In genomic region chr5:135486131-135486530, GRCh38 we compare ENCODE assay signal across 24 cellular contexts. TPM values are rescaled to one million over a fixed set of nuclear protein-coding genes. Genes with fewer than 3 reads are reported as not detected.
DNase-seq lines count a peak whose midpoint lies in the region; ATAC-seq and TF ChIP-seq lines count a peak whose summit lies in the region.
"Had no signal": no experiment of that assay in that cellular context is flagged by ENCODE, and none has a peak within 500 bp of the region (broad histone marks: within the 10 kb centered on the region; RNA-seq: fewer than 3 reads in every experiment).

No MANE protein-coding gene starts in this region.

- H3K4me3 Mint-ChIP-seq in activated naive CD4-positive, alpha-beta T cell treated with anti-CD3 and anti-CD28 coated beads, Interleukin-2, amount 10 ng/mL, durations not matched to agents 7 days and 5 days: no peak overlapping the region
- H3K4me3 Mint-ChIP-seq in glutamatergic neuron (ENCODE audit: unreplicated experiment): no peak overlapping the region
- H3K4me3 Mint-ChIP-seq: CD4-positive, alpha-beta T cell; CD8-positive, alpha-beta memory T cell had no signal

- peak; percentile 10 for DNase-seq in activated naive CD4-positive, alpha-beta T cell treated with anti-CD3 and anti-CD28 coated beads, Interleukin-2, amount 10 ng/mL, durations not matched to agents 7 days and 5 days
- DNase-seq in activated naive CD4-positive, alpha-beta T cell treated with anti-CD3 and anti-CD28 coated beads, Interleukin-2, amount 50 U/mL, for 16 hours: no peak
- DNase-seq in RWPE2 (ENCODE audit: low spot score) (peak; percentile 36), glutamatergic neuron (no peak), NCI-H526 treated with DMSO at 0.1 percent for 48 hours (lab: John Stamatoyannopoulos, UW) (no peak), putamen (ENCODE audit: low spot score) (no peak), GM23248 (no peak)
- DNase-seq: 8988T; ACHN; AML-193; BE2C; CD4-positive, alpha-beta T cell; CD8-positive, alpha-beta memory T cell; DMS 273 treated with DMSO at 0.1 percent for 48 hours; DMS79; EL; GDM1; GOT3; H7; HCEC 1CT had no signal

- H3K36me3 ChIP-seq in RWPE2 (ENCODE audit: low read depth): no peaks in the 10 kb centered on the region
- H3K36me3 ChIP-seq in GM23248 (ENCODE audit: low read depth): no peaks in the 10 kb centered on the region
- H3K36me3 ChIP-seq: BE2C; BLaER1 treated with 17β-estradiol and CSF1 and Interleukin-3, amounts not matched to agents 10 nM and 100 nM had no signal

- H2AFZ ChIP-seq in GM23248: no peak overlapping the region

- in situ Hi-C loops in GM23248 (cut with MboI): no loop called here

- WGBS in GM23248 (ENCODE audit: low coverage in 1 of 2, low lambda C conversion rate in 2 of 2, missing lambda C conversion rate in 2 of 2), 2 experiments: 53 to 61% methylated on average over 4 of the region's 4 CpGs

- CTCF ChIA-PET in activated naive CD4-positive, alpha-beta T cell treated with anti-CD3 and anti-CD28 coated beads, Interleukin-2, amount 10 ng/mL, durations not matched to agents 7 days and 5 days (lab: Charles Lee): no interaction called here

- no peaks in the 10 kb centered on the region for H3K9me3 Mint-ChIP-seq in activated naive CD4-positive, alpha-beta T cell treated with anti-CD3 and anti-CD28 coated beads, Interleukin-2, amount 10 ng/mL, durations not matched to agents 7 days and 5 days
- H3K9me3 Mint-ChIP-seq in glutamatergic neuron (ENCODE audit: unreplicated experiment): peaks cover 10% of the 10 kb centered on the region
- H3K9me3 Mint-ChIP-seq: CD4-positive, alpha-beta T cell had no signal

- H3K27me3 Mint-ChIP-seq in activated naive CD4-positive, alpha-beta T cell treated with anti-CD3 and anti-CD28 coated beads, Interleukin-2, amount 10 ng/mL, durations not matched to agents 7 days and 5 days: peaks cover 64% of the 10 kb centered on the region
- peaks cover 7% of the 10 kb centered on the region for H3K27me3 Mint-ChIP-seq in glutamatergic neuron (ENCODE audit: unreplicated experiment)

- H3K27ac ChIP-seq in RWPE2 (ENCODE audit: poor library complexity, severe bottlenecking) (no peak overlapping the region), GM23248 (no peak overlapping the region)
- H3K27ac ChIP-seq: A549; BLaER1 treated with 17β-estradiol and CSF1 and Interleukin-3, amounts not matched to agents 10 nM and 100 nM had no signal

- H3K27me3 ChIP-seq in RWPE2 (ENCODE audit: insufficient read depth, poor library complexity, severe bottlenecking) (no peaks in the 10 kb centered on the region), GM23248 (replicated peaks; ENCODE audit: insufficient read depth) (no peaks in the 10 kb centered on the region)
- H3K27me3 ChIP-seq: BE2C had no signal

- TF ChIP-seq CTCF in RWPE2 (IDR thresholded peaks at IDR 0.05; ENCODE audit: poor library complexity, severe bottlenecking): no peak
- TF ChIP-seq CTCF in glutamatergic neuron (IDR thresholded peaks at IDR 0.05; ENCODE audit: partially characterized antibody, unreplicated experiment): no peak

- no peak for ATAC-seq in RWPE2 (ENCODE audit: low read depth)
- ATAC-seq: A549, GM12878 had no signal

- no peaks in the 10 kb centered on the region for H4K20me1 ChIP-seq in GM23248 (ENCODE audit: insufficient read depth)

- H3K36me3 Mint-ChIP-seq in activated naive CD4-positive, alpha-beta T cell treated with anti-CD3 and anti-CD28 coated beads, Interleukin-2, amount 10 ng/mL, durations not matched to agents 7 days and 5 days: peaks cover 2% of the 10 kb centered on the region
- no peaks in the 10 kb centered on the region for H3K36me3 Mint-ChIP-seq in glutamatergic neuron (ENCODE audit: unreplicated experiment)

- H3K4me1 Mint-ChIP-seq in activated naive CD4-positive, alpha-beta T cell treated with anti-CD3 and anti-CD28 coated beads, Interleukin-2, amount 10 ng/mL, durations not matched to agents 7 days and 5 days: peaks cover 5% of the 10 kb centered on the region
- peaks cover 38% of the 10 kb centered on the region for H3K4me1 Mint-ChIP-seq in glutamatergic neuron (ENCODE audit: low read depth, unreplicated experiment)

- no peaks in the 10 kb centered on the region for H3K9me2 ChIP-seq in GM23248 (ENCODE audit: insufficient read depth)

- no peak overlapping the region for H3K9ac ChIP-seq in GM23248
- H3K9ac ChIP-seq: BLaER1 treated with 17β-estradiol and CSF1 and Interleukin-3, amounts not matched to agents 10 nM and 100 nM had no signal

- no peaks in the 10 kb centered on the region for H3K79me2 ChIP-seq in GM23248 (ENCODE audit: insufficient read depth)

- no peaks in the 10 kb centered on the region for H3K9me3 ChIP-seq in RWPE2 (ENCODE audit: severe bottlenecking)
- no peaks in the 10 kb centered on the region for H3K9me3 ChIP-seq in GM23248 (ENCODE audit: low read depth)
- H3K9me3 ChIP-seq: A549, BE2C had no signal

- no peaks in the 10 kb centered on the region for H3F3A ChIP-seq in GM23248 (ENCODE audit: insufficient read depth)

- H3K27ac Mint-ChIP-seq in activated naive CD4-positive, alpha-beta T cell treated with anti-CD3 and anti-CD28 coated beads, Interleukin-2, amount 10 ng/mL, durations not matched to agents 7 days and 5 days: no peak overlapping the region
- H3K27ac Mint-ChIP-seq in glutamatergic neuron (ENCODE audit: unreplicated experiment): peak overlapping the region; percentile 8
- H3K27ac Mint-ChIP-seq: CD4-positive, alpha-beta T cell; CD8-positive, alpha-beta memory T cell had no signal

- H3K4me2 ChIP-seq in GM23248 (ENCODE audit: unreplicated experiment): no peak overlapping the region
- H3K4me2 ChIP-seq: A549; BLaER1 treated with 17β-estradiol and CSF1 and Interleukin-3, amounts not matched to agents 10 nM and 100 nM had no signal

- peaks cover 15% of the 10 kb centered on the region for H3K4me1 ChIP-seq in RWPE2 (ENCODE audit: insufficient read depth, poor library complexity, severe bottlenecking)
- 0 out of 2 replicates have a peak, but pooled peaks cover 5% of the 10 kb centered on the region for H3K4me1 ChIP-seq in GM23248 (ENCODE audit: insufficient read depth)

- no peak overlapping the region for H3K4me3 ChIP-seq in RWPE2 (ENCODE audit: severe bottlenecking)
- no peak overlapping the region for H3K4me3 ChIP-seq in GM23248
- H3K4me3 ChIP-seq: A549; BLaER1 treated with 17β-estradiol and CSF1 and Interleukin-3, amounts not matched to agents 10 nM and 100 nM; GM12878 had no signal

RNA-seq across cellular contexts. Expression of gene TIFAB, which starts 34.0 kb away (rescaled TPM):
- total RNA-seq in glutamatergic neuron (ENCODE audit: unreplicated experiment): not detected
- total RNA-seq in GM23248 (2014; rRNA removed; shearing (Covaris generic)): not detected in 2 replicates
- not detected in 2 replicates for polyA plus RNA-seq in GM23248 (2016; fragmentation: Nextera tagmentation; extraction: Ambion mirVana)
- total RNA-seq: CD8-positive, alpha-beta memory T cell; GM12878; H7 had no signal
- polyA plus RNA-seq: A549; CD8-positive, alpha-beta memory T cell; GM12878 had no signal

RNA-seq across cellular contexts. Expression of gene DCANP1, which starts 39.0 kb away (rescaled TPM):
- total RNA-seq in glutamatergic neuron (ENCODE audit: unreplicated experiment): not detected
- not detected in 2 replicates for total RNA-seq in GM23248 (2014; rRNA removed; shearing (Covaris generic))
- not detected in 2 replicates for polyA plus RNA-seq in GM23248 (2016; fragmentation: Nextera tagmentation; extraction: Ambion mirVana)
- total RNA-seq: CD8-positive, alpha-beta memory T cell; GM12878; H7 had no signal
- polyA plus RNA-seq: A549; CD8-positive, alpha-beta memory T cell had no signal

RNA-seq across cellular contexts. Expression of gene NEUROG1, which starts 49.6 kb away (rescaled TPM):
- total RNA-seq in glutamatergic neuron (ENCODE audit: unreplicated experiment): 222 TPM
- not detected in 2 replicates for total RNA-seq in GM23248 (2014; rRNA removed; shearing (Covaris generic))
- not detected in 2 replicates for polyA plus RNA-seq in GM23248 (2016; fragmentation: Nextera tagmentation; extraction: Ambion mirVana)
- total RNA-seq: CD4-positive, alpha-beta T cell; CD8-positive, alpha-beta memory T cell; GM12878; H7 had no signal
- polyA plus RNA-seq: A549; CD14-positive monocyte; CD8-positive, alpha-beta memory T cell; GM12878 had no signal

Comparison
In these comparisons a context has a peak if more than half of its experiments do, and no peak if none do; other contexts are left out.
1. DNase-seq: peak in activated naive CD4-positive, alpha-beta T cell treated with anti-CD3 and anti-CD28 coated beads, Interleukin-2, amount 10 ng/mL, durations not matched to agents 7 days and 5 days (single experiment) and RWPE2 (single experiment); none in activated naive CD4-positive, alpha-beta T cell treated with anti-CD3 and anti-CD28 coated beads, Interleukin-2, amount 50 U/mL, for 16 hours (single experiment), glutamatergic neuron (single experiment), NCI-H526 treated with DMSO at 0.1 percent for 48 hours (single experiment), putamen (single experiment) and GM23248 (single experiment).
2. RNA of gene NEUROG1, which starts 49.6 kb away (total RNA-seq): 222 TPM in glutamatergic neuron (single experiment); not detected in GM23248; every median in the first group is over 100 times any median in the second.